11 cellular contexts compared by ENCODE assay signal in genomic region chr12:104699489-104700194, GRCh38.
A peak's percentile ranks its signal among the peaks of the same experiment; 100 is the strongest.
DNase-seq lines count a peak whose midpoint lies in the region; ATAC-seq and TF ChIP-seq lines count a peak whose summit lies in the region.
"Had no signal": no experiment of that assay in that cellular context is flagged by ENCODE, and none has a peak within 500 bp of the region (broad histone marks: within the 10 kb centered on the region; RNA-seq: fewer than 3 reads in every experiment).

No MANE protein-coding gene starts in this region.

- peaks cover 0 to 14% (median 7%) of the 10 kb centered on the region in 3 donors for H3K4me1 ChIP-seq in gastroesophageal sphincter

- ATAC-seq in HG02763 (IDR thresholded peaks at IDR 0.05; ENCODE audit: unreplicated experiment), result peak; percentile 55
- ATAC-seq in activated CD8-positive, alpha-beta T cell treated with anti-CD3 and anti-CD28 coated beads for 36 hours, result peak; percentile 13
- no peak for ATAC-seq in gastroesophageal sphincter
- no peak for ATAC-seq in HG03457 (IDR thresholded peaks at IDR 0.05; ENCODE audit: unreplicated experiment)

- H3K9me3 Mint-ChIP-seq in activated CD8-positive, alpha-beta T cell treated with anti-CD3 and anti-CD28 coated beads for 36 hours, result no peaks in the 10 kb centered on the region

- H3K36me3 Mint-ChIP-seq in activated CD8-positive, alpha-beta T cell treated with anti-CD3 and anti-CD28 coated beads for 36 hours (ENCODE audit: low read depth), result peaks cover 3% of the 10 kb centered on the region

- H3K9me3 ChIP-seq in gastroesophageal sphincter, result no peaks in the 10 kb centered on the region
- H3K9me3 ChIP-seq: transverse colon had no signal

- peaks cover 45% of the 10 kb centered on the region for H3K4me1 Mint-ChIP-seq in activated CD8-positive, alpha-beta T cell treated with anti-CD3 and anti-CD28 coated beads for 36 hours (ENCODE audit: low read depth)

- TF ChIP-seq CTCF in activated CD8-positive, alpha-beta T cell treated with anti-CD3 and anti-CD28 coated beads for 36 hours (IDR thresholded peaks at IDR 0.05), result no peak
- no peak for TF ChIP-seq CTCF in gastroesophageal sphincter (IDR thresholded peaks at IDR 0.05)

- CTCF ChIA-PET in activated CD8-positive, alpha-beta T cell treated with anti-CD3 and anti-CD28 coated beads for 36 hours (lab: Charles Lee), result interaction anchor here (1.0 to 1.7 kb wide), 4 partner anchors 17 to 317 kb away, joined by 3 to 4 read pairs (median 3); no protein-coding TSS in a partner anchor

- H3K27ac Mint-ChIP-seq in activated CD8-positive, alpha-beta T cell treated with anti-CD3 and anti-CD28 coated beads for 36 hours, result peak overlapping the region; percentile 19

- no peak for TF ChIP-seq POLR2A in gastroesophageal sphincter (IDR thresholded peaks at IDR 0.05)

- POLR2A ChIA-PET in activated CD8-positive, alpha-beta T cell treated with anti-CD3 and anti-CD28 coated beads for 36 hours (lab: Charles Lee), result interaction anchor here (1.3 to 1.4 kb wide), 2 partner anchors 15 to 19 kb away, joined by 3 read pairs; no protein-coding TSS in a partner anchor

- no peak for TF ChIP-seq EP300 in gastroesophageal sphincter (IDR thresholded peaks at IDR 0.05)

- no peaks in the 10 kb centered on the region for H3K36me3 ChIP-seq in gastroesophageal sphincter
- H3K36me3 ChIP-seq: transverse colon had no signal

- H3K4me3 Mint-ChIP-seq in activated CD8-positive, alpha-beta T cell treated with anti-CD3 and anti-CD28 coated beads for 36 hours, result no peak overlapping the region

- H3K27me3 Mint-ChIP-seq in activated CD8-positive, alpha-beta T cell treated with anti-CD3 and anti-CD28 coated beads for 36 hours, result no peaks in the 10 kb centered on the region

- H3K4me3 ChIP-seq in gastroesophageal sphincter, result no peak overlapping the region
- H3K4me3 ChIP-seq: transverse colon had no signal

- DNase-seq in stimulated activated naive CD4-positive, alpha-beta T cell treated with Interleukin-2 at 50 U/mL for 16 hours (lab: John Stamatoyannopoulos, UW), result peak; percentile 12
- DNase-seq in stimulated activated naive CD4-positive, alpha-beta T cell (lab: John Stamatoyannopoulos, UW), result no peak
- DNase-seq in activated CD8-positive, alpha-beta T cell treated with anti-CD3 and anti-CD28 coated beads for 36 hours, result peak; percentile 45
- DNase-seq in medulla oblongata (ENCODE audit: extremely low spot score), result no peak
- no peak for DNase-seq in NCI-H1436 treated with DMSO at 0.1 percent for 48 hours (lab: John Stamatoyannopoulos, UW)
- DNase-seq: DMS79 treated with DMSO at 0.1 percent for 48 hours, OCI-M1, transverse colon had no signal

- intact Hi-C loops in activated CD8-positive, alpha-beta T cell treated with anti-CD3 and anti-CD28 coated beads for 36 hours (cut with micrococcal nuclease), result no loop called here

- no peaks in the 10 kb centered on the region for H3K27me3 ChIP-seq in gastroesophageal sphincter
- H3K27me3 ChIP-seq: transverse colon had no signal

- WGBS in gastroesophageal sphincter (ENCODE audit: low coverage in 1 of 2), 2 donors, result 95 to 100% methylated on average over 3 to 5 of the region's 5 CpGs

- no peak overlapping the region for H3K27ac ChIP-seq in gastroesophageal sphincter
- H3K27ac ChIP-seq: transverse colon had no signal

Comparison
In these comparisons a context has a peak if more than half of its experiments do, and no peak if none do; other contexts are left out.
1. DNase-seq: peak in stimulated activated naive CD4-positive, alpha-beta T cell treated with Interleukin-2 at 50 U/mL for 16 hours (single experiment) and activated CD8-positive, alpha-beta T cell treated with anti-CD3 and anti-CD28 coated beads for 36 hours (single experiment); none in stimulated activated naive CD4-positive, alpha-beta T cell (0 of 6), medulla oblongata (single experiment) and NCI-H1436 treated with DMSO at 0.1 percent for 48 hours (single experiment).
2. ATAC-seq: peak in HG02763 (single experiment) and activated CD8-positive, alpha-beta T cell treated with anti-CD3 and anti-CD28 coated beads for 36 hours (single experiment); none in gastroesophageal sphincter (single experiment) and HG03457 (single experiment).